In the genomic region with DNA sequence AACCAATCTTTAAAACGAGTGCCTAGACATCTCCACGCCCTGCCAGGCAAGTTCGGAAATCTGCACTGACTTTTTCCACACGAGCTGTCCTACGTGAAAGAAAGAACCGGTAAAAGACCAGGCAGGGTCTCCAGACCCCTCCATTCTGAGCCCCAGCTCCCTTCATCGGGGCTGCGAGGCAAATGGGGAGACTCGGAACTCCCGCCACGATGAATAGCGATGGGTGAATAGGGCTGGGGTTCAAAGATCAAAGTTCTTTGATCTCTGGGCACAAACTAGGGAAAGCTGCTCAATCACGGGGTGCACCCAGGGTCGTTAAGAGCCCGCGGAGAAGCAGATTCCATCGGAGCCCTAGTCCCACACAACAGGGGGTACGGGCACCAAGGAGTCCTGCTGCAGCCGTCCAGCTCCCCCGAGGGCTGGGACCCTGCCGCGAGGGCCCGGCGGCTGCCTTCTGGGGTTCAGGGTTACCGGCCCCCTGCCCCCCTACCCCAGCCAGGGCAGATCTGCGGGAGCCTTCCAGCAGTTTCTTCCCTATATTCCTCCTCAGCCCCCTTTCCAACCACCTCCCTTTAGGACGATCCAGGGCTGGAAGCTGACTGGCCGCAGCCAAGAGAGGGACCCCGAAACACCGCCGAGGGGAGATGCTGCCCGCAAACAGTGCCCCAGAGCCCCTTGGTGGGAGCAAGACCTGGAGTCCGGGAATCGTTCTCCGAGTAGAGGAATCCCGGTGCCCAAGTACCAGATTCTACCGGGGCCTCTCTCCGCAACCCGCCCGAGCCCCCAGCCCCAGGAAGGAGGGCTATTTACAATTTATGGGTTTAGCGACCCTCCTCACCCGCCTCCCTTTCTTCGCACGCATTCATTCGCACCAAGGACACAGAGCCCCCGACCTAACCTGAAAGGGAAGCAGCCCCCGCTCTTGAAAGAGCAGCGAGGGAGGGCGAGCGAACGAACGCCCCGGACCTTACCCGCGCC, we compare ENCODE assay signal across 7 cellular contexts. TPM values are rescaled to one million over a fixed set of nuclear protein-coding genes. Genes with fewer than 3 reads are reported as not detected.
DNase-seq lines count a peak whose midpoint lies in the region; ATAC-seq lines count a peak whose summit lies in the region.

No MANE protein-coding gene starts in this region.

- no peaks in the 10 kb centered on the region for H3K9me3 ChIP-seq in HUES48 (ENCODE audit: control insufficient read depth, insufficient read depth, low read length)
- H3K9me3 ChIP-seq in iPS-20b (ENCODE audit: insufficient read depth, low read depth, low read length) = no peaks in the 10 kb centered on the region

- ATAC-seq in activated T-cell treated with anti-CD3 and anti-CD28 coated beads, Interleukin-2, amount 50 U/mL, for 72 hours (replicated peaks in 1 of 2) = peak; percentile 8 to 15
- ATAC-seq in GM18858 (IDR thresholded peaks at IDR 0.05; ENCODE audit: unreplicated experiment) = no peak

- H3K27ac Mint-ChIP-seq in activated T-cell treated with anti-CD3 and anti-CD28 coated beads, Interleukin-2, amount 50 U/mL, for 72 hours = no peak overlapping the region
- no peak overlapping the region for H3K27ac Mint-ChIP-seq in stimulated activated naive CD8-positive, alpha-beta T cell treated with anti-CD3 and anti-CD28 coated beads, Interleukin-15, Interleukin-2, amounts not matched to agents 100 ng/mL and 50 ng/mL, for 24 hours

- peak overlapping the region; percentile 57 for H3K27ac ChIP-seq in HUES48 (ENCODE audit: low read depth, low read length)
- H3K27ac ChIP-seq in iPS-20b (ENCODE audit: low read length) = no peak overlapping the region

- H3K27me3 ChIP-seq in HUES48 (ENCODE audit: control insufficient read depth, insufficient read depth, low read length) (peaks cover 26% of the 10 kb centered on the region), iPS-20b (ENCODE audit: insufficient read depth, low read length) (peaks cover 46% of the 10 kb centered on the region)

- DNase-seq in activated T-cell treated with anti-CD3 and anti-CD28 coated beads, Interleukin-2, amount 50 U/mL, for 72 hours = no peak
- DNase-seq in posterior cingulate gyrus = no peak
- no peak for DNase-seq in AML-193 (lab: John Stamatoyannopoulos, UW)

- intact Hi-C loops in posterior cingulate gyrus (cut with DNase I) = no loop called here

- no peaks in the 10 kb centered on the region for H3K36me3 Mint-ChIP-seq in activated T-cell treated with anti-CD3 and anti-CD28 coated beads, Interleukin-2, amount 50 U/mL, for 72 hours (ENCODE audit: insufficient read depth in 2 of 2)
- H3K36me3 Mint-ChIP-seq in stimulated activated naive CD8-positive, alpha-beta T cell treated with anti-CD3 and anti-CD28 coated beads, Interleukin-15, Interleukin-2, amounts not matched to agents 100 ng/mL and 50 ng/mL, for 24 hours (ENCODE audit: low read depth) = no peaks in the 10 kb centered on the region

- peaks cover 26% of the 10 kb centered on the region for H3K4me1 Mint-ChIP-seq in activated T-cell treated with anti-CD3 and anti-CD28 coated beads, Interleukin-2, amount 50 U/mL, for 72 hours (ENCODE audit: low read depth)
- peaks cover 28% of the 10 kb centered on the region for H3K4me1 Mint-ChIP-seq in stimulated activated naive CD8-positive, alpha-beta T cell treated with anti-CD3 and anti-CD28 coated beads, Interleukin-15, Interleukin-2, amounts not matched to agents 100 ng/mL and 50 ng/mL, for 24 hours (ENCODE audit: low read depth)

- H3K4me3 ChIP-seq in HUES48 (ENCODE audit: low read depth, low read length) (peak overlapping the region; percentile 59), iPS-20b (ENCODE audit: low read length) (peak overlapping the region; percentile 76)

- H3K4me3 Mint-ChIP-seq in activated T-cell treated with anti-CD3 and anti-CD28 coated beads, Interleukin-2, amount 50 U/mL, for 72 hours = peak overlapping the region; percentile 83 to 84
- H3K4me3 Mint-ChIP-seq in stimulated activated naive CD8-positive, alpha-beta T cell treated with anti-CD3 and anti-CD28 coated beads, Interleukin-15, Interleukin-2, amounts not matched to agents 100 ng/mL and 50 ng/mL, for 24 hours = peak overlapping the region; percentile 80

- peaks cover 51% of the 10 kb centered on the region for H3K27me3 Mint-ChIP-seq in activated T-cell treated with anti-CD3 and anti-CD28 coated beads, Interleukin-2, amount 50 U/mL, for 72 hours (ENCODE audit: low read depth)
- H3K27me3 Mint-ChIP-seq in stimulated activated naive CD8-positive, alpha-beta T cell treated with anti-CD3 and anti-CD28 coated beads, Interleukin-15, Interleukin-2, amounts not matched to agents 100 ng/mL and 50 ng/mL, for 24 hours = peaks cover 59% of the 10 kb centered on the region

- no peaks in the 10 kb centered on the region for H3K9me3 Mint-ChIP-seq in activated T-cell treated with anti-CD3 and anti-CD28 coated beads, Interleukin-2, amount 50 U/mL, for 72 hours
- no peaks in the 10 kb centered on the region for H3K9me3 Mint-ChIP-seq in stimulated activated naive CD8-positive, alpha-beta T cell treated with anti-CD3 and anti-CD28 coated beads, Interleukin-15, Interleukin-2, amounts not matched to agents 100 ng/mL and 50 ng/mL, for 24 hours

- no peaks in the 10 kb centered on the region; the same call in 1 of the 2 replicates for H3K36me3 ChIP-seq in HUES48 (ENCODE audit: control insufficient read depth, insufficient read depth, low read length)
- H3K36me3 ChIP-seq in iPS-20b (ENCODE audit: insufficient read depth, low read depth, low read length) = no peaks in the 10 kb centered on the region

- H3K9ac ChIP-seq in HUES48 (ENCODE audit: low read depth, low read length) = no peak overlapping the region; the same call in 1 of the 2 replicates
- peak overlapping the region; percentile 84 for H3K9ac ChIP-seq in iPS-20b (ENCODE audit: low read depth, low read length)

- H3K4me1 ChIP-seq in HUES48 (ENCODE audit: control insufficient read depth, insufficient read depth, low read length) = peaks cover 32% of the 10 kb centered on the region
- peaks cover 39% of the 10 kb centered on the region for H3K4me1 ChIP-seq in iPS-20b (ENCODE audit: insufficient read depth, low read length)

RNA-seq across cellular contexts. Expression of gene LRP4, which starts 1.0 kb away (rescaled TPM):
- total RNA-seq in activated T-cell treated with anti-CD3 and anti-CD28 coated beads, Interleukin-2, amount 50 U/mL, for 72 hours = under 1 TPM in 1 of 2 donors, not detected in 1; 0.09 TPM

RNA-seq across cellular contexts. Expression of gene CSTPP1, which starts 19.2 kb away (rescaled TPM):
- 10 to 100 TPM; 20.4 to 21.2 TPM for total RNA-seq in activated T-cell treated with anti-CD3 and anti-CD28 coated beads, Interleukin-2, amount 50 U/mL, for 72 hours
